1 cellular context compared by ENCODE assay signal in the genomic region with DNA sequence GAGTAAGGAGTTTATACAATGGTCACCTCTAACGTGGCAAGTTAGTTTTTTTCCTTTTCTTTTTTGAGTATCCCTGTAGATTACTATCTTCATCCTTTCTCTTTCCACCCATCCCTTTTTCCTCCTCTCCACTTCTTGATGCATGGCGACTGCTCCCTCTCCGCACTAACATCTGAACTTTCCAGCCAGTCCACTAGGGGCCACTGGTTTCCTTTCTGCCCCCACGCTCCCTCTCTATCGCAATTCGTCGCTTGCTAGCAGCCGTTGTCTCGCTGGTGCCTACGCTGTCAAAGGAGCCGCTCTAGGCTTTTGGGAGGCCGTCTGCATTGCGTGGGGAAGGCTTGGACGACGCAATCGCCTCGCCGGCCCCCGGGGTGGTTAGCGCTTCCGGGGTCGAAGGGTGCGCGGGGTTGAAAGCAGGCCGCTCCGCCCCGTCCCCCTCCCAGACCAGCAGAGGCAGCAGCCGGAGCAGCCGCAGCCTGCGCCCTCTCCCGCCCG.
A peak's percentile ranks its signal among the peaks of the same experiment; 100 is the strongest.
TF ChIP-seq lines count a peak whose summit lies in the region.

A gene (plus strand): TSS at position 442 of the 498 bp plus-strand sequence. CDS start 2,699 bp downstream, outside the sequence.

TF ChIP-seq in HEK293, 187 proteins besides CTCF, POLR2A, EP300 and RAD21 (continued from another document and continues in another):
- TF ChIP-seq, protein P1, sequence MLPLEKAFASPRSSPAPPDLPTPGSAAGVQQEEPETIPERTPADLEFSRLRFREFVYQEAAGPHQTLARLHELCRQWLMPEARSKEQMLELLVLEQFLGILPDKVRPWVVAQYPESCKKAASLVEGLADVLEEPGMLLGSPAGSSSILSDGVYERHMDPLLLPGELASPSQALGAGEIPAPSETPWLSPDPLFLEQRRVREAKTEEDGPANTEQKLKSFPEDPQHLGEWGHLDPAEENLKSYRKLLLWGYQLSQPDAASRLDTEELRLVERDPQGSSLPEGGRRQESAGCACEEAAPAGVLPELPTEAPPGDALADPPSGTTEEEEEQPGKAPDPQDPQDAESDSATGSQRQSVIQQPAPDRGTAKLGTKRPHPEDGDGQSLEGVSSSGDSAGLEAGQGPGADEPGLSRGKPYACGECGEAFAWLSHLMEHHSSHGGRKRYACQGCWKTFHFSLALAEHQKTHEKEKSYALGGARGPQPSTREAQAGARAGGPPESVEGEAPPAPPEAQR (tag by site-specific recombination; IDR thresholded peaks at IDR 0.05), result peak; percentile 71; the same call in 1 of the 2 replicates
- TF ChIP-seq BCL11B (tag by site-specific recombination; IDR thresholded peaks at IDR 0.05; ENCODE audit: low read depth) (peak; percentile 52; the same call in 1 of the 2 replicates), ZNF658 (tag by site-specific recombination; IDR thresholded peaks at IDR 0.05) (no peak), ZNF341 (tag by site-specific recombination; IDR thresholded peaks at IDR 0.05; ENCODE audit: low read depth) (peak; percentile 59), WT1 (tag by site-specific recombination; IDR thresholded peaks at IDR 0.05) (peak; percentile 25; the same call in 1 of the 2 replicates), ZNF777 (tag by site-specific recombination; IDR thresholded peaks at IDR 0.05; ENCODE audit: borderline replicate concordance) (no peak), SP7 (tag by site-specific recombination; IDR thresholded peaks at IDR 0.05) (peak; percentile 92), SP2 (tag by site-specific recombination; IDR thresholded peaks at IDR 0.05) (peak; percentile 82), ZXDB (tag by site-specific recombination; IDR thresholded peaks at IDR 0.05) (peak; percentile 54), ZNF2 (tag by site-specific recombination; IDR thresholded peaks at IDR 0.05) (peak; percentile 62), MEIS1 (CRISPR knock-in tag; IDR thresholded peaks at IDR 0.05; ENCODE audit: borderline replicate concordance) (no peak), ZNF76 (tag by site-specific recombination; IDR thresholded peaks at IDR 0.05; ENCODE audit: borderline replicate concordance, low read depth) (peak; percentile 68), ZFHX2 (tag by site-specific recombination; conservative IDR thresholded peaks at IDR 0.05) (peak; percentile 95), ZNF223 (tag by site-specific recombination; IDR thresholded peaks at IDR 0.05) (no peak), ZBTB1 (tag by site-specific recombination; IDR thresholded peaks at IDR 0.05) (no peak), ZNF324 (tag by site-specific recombination; IDR thresholded peaks at IDR 0.05) (peak; percentile 98), ZNF670 (tag by site-specific recombination; IDR thresholded peaks at IDR 0.05; ENCODE audit: low read depth) (no peak), ZNF664 (tag by site-specific recombination; IDR thresholded peaks at IDR 0.05) (no peak), ZNF391 (tag by site-specific recombination; IDR thresholded peaks at IDR 0.05; ENCODE audit: borderline replicate concordance, low read depth) (peak; percentile 76; the same call in 1 of the 2 replicates)
- TF ChIP-seq, protein P2, sequence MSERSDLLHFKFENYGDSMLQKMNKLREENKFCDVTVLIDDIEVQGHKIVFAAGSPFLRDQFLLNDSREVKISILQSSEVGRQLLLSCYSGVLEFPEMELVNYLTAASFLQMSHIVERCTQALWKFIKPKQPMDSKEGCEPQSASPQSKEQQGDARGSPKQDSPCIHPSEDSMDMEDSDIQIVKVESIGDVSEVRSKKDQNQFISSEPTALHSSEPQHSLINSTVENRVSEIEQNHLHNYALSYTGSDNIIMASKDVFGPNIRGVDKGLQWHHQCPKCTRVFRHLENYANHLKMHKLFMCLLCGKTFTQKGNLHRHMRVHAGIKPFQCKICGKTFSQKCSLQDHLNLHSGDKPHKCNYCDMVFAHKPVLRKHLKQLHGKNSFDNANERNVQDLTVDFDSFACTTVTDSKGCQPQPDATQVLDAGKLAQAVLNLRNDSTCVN (tag by site-specific recombination; optimal IDR thresholded peaks at IDR 0.05), result no peak
- TF ChIP-seq, protein P3, sequence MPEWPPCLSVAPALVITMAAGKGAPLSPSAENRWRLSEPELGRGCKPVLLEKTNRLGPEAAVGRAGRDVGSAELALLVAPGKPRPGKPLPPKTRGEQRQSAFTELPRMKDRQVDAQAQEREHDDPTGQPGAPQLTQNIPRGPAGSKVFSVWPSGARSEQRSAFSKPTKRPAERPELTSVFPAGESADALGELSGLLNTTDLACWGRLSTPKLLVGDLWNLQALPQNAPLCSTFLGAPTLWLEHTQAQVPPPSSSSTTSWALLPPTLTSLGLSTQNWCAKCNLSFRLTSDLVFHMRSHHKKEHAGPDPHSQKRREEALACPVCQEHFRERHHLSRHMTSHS (tag by site-specific recombination; IDR thresholded peaks at IDR 0.05), result no peak
- TF ChIP-seq, protein P4, sequence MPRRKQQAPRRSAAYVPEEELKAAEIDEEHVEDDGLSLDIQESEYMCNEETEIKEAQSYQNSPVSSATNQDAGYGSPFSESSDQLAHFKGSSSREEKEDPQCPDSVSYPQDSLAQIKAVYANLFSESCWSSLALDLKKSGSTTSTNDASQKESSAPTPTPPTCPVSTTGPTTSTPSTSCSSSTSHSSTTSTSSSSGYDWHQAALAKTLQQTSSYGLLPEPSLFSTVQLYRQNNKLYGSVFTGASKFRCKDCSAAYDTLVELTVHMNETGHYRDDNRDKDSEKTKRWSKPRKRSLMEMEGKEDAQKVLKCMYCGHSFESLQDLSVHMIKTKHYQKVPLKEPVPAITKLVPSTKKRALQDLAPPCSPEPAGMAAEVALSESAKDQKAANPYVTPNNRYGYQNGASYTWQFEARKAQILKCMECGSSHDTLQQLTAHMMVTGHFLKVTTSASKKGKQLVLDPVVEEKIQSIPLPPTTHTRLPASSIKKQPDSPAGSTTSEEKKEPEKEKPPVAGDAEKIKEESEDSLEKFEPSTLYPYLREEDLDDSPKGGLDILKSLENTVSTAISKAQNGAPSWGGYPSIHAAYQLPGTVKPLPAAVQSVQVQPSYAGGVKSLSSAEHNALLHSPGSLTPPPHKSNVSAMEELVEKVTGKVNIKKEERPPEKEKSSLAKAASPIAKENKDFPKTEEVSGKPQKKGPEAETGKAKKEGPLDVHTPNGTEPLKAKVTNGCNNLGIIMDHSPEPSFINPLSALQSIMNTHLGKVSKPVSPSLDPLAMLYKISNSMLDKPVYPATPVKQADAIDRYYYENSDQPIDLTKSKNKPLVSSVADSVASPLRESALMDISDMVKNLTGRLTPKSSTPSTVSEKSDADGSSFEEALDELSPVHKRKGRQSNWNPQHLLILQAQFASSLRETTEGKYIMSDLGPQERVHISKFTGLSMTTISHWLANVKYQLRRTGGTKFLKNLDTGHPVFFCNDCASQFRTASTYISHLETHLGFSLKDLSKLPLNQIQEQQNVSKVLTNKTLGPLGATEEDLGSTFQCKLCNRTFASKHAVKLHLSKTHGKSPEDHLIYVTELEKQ (tag by site-specific recombination; IDR thresholded peaks at IDR 0.05; ENCODE audit: borderline replicate concordance), result peak; percentile 63; the same call in 1 of the 2 replicates
- TF ChIP-seq, protein P5, sequence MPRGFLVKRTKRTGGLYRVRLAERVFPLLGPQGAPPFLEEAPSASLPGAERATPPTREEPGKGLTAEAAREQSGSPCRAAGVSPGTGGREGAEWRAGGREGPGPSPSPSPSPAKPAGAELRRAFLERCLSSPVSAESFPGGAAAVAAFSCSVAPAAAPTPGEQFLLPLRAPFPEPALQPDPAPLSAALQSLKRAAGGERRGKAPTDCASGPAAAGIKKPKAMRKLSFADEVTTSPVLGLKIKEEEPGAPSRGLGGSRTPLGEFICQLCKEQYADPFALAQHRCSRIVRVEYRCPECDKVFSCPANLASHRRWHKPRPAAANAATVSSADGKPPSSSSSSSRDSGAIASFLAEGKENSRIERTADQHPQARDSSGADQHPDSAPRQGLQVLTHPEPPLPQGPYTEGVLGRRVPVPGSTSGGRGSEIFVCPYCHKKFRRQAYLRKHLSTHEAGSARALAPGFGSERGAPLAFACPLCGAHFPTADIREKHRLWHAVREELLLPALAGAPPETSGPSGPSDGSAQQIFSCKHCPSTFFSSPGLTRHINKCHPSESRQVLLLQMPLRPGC (tag by site-specific recombination; IDR thresholded peaks at IDR 0.05), result peak; percentile 83
- TF ChIP-seq, protein P6, sequence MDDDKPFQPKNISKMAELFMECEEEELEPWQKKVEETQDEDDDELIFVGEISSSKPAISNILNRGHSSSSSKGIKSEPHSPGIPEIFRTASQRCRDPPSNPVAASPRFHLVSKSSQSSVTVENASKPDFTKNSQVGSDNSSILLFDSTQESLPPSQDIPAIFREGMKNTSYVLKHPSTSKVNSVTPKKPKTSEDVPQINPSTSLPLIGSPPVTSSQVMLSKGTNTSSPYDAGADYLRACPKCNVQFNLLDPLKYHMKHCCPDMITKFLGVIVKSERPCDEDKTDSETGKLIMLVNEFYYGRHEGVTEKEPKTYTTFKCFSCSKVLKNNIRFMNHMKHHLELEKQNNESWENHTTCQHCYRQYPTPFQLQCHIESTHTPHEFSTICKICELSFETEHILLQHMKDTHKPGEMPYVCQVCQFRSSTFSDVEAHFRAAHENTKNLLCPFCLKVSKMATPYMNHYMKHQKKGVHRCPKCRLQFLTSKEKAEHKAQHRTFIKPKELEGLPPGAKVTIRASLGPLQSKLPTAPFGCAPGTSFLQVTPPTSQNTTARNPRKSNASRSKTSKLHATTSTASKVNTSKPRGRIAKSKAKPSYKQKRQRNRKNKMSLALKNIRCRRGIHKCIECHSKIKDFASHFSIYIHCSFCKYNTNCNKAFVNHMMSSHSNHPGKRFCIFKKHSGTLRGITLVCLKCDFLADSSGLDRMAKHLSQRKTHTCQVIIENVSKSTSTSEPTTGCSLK (tag by site-specific recombination; IDR thresholded peaks at IDR 0.05), result no peak
- TF ChIP-seq, protein P7, sequence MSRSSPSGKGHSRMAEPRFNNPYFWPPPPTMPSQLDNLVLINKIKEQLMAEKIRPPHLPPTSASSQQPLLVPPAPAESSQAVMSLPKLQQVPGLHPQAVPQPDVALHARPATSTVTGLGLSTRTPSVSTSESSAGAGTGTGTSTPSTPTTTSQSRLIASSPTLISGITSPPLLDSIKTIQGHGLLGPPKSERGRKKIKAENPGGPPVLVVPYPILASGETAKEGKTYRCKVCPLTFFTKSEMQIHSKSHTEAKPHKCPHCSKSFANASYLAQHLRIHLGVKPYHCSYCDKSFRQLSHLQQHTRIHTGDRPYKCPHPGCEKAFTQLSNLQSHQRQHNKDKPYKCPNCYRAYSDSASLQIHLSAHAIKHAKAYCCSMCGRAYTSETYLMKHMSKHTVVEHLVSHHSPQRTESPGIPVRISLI (tag by site-specific recombination; IDR thresholded peaks at IDR 0.05), result no peak
- TF ChIP-seq, protein P8, sequence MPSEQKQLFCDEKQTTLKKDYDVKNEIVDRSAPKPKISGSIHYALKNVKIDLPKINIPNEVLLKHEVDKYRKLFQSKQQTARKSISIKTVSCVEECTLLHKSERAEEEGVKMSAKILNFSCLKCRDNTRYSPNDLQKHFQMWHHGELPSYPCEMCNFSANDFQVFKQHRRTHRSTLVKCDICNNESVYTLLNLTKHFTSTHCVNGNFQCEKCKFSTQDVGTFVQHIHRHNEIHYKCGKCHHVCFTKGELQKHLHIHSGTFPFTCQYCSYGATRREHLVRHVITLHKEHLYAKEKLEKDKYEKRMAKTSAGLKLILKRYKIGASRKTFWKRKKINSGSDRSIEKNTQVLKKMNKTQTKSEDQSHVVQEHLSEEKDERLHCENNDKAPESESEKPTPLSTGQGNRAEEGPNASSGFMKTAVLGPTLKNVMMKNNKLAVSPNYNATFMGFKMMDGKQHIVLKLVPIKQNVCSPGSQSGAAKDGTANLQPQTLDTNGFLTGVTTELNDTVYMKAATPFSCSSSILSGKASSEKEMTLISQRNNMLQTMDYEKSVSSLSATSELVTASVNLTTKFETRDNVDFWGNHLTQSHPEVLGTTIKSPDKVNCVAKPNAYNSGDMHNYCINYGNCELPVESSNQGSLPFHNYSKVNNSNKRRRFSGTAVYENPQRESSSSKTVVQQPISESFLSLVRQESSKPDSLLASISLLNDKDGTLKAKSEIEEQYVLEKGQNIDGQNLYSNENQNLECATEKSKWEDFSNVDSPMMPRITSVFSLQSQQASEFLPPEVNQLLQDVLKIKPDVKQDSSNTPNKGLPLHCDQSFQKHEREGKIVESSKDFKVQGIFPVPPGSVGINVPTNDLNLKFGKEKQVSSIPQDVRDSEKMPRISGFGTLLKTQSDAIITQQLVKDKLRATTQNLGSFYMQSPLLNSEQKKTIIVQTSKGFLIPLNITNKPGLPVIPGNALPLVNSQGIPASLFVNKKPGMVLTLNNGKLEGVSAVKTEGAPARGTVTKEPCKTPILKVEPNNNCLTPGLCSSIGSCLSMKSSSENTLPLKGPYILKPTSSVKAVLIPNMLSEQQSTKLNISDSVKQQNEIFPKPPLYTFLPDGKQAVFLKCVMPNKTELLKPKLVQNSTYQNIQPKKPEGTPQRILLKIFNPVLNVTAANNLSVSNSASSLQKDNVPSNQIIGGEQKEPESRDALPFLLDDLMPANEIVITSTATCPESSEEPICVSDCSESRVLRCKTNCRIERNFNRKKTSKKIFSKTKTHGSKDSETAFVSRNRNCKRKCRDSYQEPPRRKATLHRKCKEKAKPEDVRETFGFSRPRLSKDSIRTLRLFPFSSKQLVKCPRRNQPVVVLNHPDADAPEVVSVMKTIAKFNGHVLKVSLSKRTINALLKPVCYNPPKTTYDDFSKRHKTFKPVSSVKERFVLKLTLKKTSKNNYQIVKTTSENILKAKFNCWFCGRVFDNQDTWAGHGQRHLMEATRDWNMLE (tag by site-specific recombination; conservative IDR thresholded peaks at IDR 0.05; ENCODE audit: low read depth), result peak; percentile 93
- TF ChIP-seq, protein P9, sequence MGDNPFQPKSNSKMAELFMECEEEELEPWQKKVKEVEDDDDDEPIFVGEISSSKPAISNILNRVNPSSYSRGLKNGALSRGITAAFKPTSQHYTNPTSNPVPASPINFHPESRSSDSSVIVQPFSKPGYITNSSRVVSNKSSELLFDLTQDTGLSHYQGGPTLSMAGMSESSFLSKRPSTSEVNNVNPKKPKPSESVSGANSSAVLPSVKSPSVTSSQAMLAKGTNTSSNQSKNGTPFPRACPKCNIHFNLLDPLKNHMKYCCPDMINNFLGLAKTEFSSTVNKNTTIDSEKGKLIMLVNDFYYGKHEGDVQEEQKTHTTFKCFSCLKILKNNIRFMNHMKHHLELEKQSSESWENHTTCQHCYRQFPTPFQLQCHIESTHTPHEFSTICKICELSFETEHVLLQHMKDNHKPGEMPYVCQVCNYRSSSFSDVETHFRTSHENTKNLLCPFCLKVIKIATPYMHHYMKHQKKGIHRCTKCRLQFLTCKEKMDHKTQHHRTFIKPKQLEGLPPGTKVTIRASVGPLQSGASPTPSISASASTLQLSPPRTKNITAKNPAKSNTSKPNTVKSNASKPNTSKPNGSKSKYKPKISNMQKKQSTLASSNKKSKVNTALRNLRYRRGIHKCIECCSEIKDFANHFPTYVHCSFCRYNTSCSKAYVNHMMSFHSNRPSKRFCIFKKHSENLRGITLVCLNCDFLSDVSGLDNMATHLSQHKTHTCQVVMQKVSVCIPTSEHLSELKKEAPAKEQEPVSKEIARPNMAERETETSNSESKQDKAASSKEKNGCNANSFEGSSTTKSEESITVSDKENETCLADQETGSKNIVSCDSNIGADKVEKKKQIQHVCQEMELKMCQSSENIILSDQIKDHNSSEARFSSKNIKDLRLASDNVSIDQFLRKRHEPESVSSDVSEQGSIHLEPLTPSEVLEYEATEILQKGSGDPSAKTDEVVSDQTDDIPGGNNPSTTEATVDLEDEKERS (tag by site-specific recombination; IDR thresholded peaks at IDR 0.05), result no peak
